ENCODE assay signal across 20 cellular contexts in the genomic region with DNA sequence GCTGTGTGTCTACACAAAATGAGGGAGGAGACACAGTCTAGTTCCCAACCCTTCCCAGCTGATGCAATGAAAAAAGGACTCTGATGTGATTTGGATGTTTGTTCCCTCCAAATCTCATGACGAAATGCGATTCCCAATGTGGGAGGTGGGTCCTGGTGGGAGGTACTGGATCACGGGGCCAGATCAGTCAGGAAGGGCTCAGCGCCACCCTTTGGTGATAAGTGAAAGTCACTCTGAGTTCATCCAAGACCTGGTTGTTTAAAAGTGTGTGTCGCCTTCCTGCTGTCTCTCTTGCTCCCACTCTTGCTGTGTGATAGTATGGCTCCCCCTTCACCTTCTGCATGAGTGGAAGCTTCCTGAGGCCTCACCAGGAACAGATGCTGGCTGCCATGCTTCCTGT.
"Had no signal": no experiment of that assay in that cellular context is flagged by ENCODE, and none has a peak within 500 bp of the region (broad histone marks: within the 10 kb centered on the region; RNA-seq: fewer than 3 reads in every experiment).

No MANE protein-coding gene starts in this region.

- H3K4me3 Mint-ChIP-seq: activated CD4-positive, alpha-beta memory T cell treated with anti-CD3 and anti-CD28 coated beads for 36 hours; dendritic cell treated with granulocyte-macrophage colony-stimulating factor and Interleukin-4, amounts not matched to agents 40 ng/mL and 50 ng/mL, for 4 days; T-helper 1 cell treated with Interleukin-12 subunit alpha and Interleukin-12 subunit beta and Interleukin-4 antibody, amounts not matched to agents 30 μg/mL and 1 μg/mL, for 36 hours had no signal

- H3K4me1 ChIP-seq: adrenal gland, ascending aorta, prostate gland, upper lobe of right lung had no signal

- H3K27ac Mint-ChIP-seq: activated CD4-positive, alpha-beta memory T cell treated with anti-CD3 and anti-CD28 coated beads for 36 hours; activated naive CD4-positive, alpha-beta T cell treated with anti-CD3 and anti-CD28 coated beads, Interleukin-2, amount 50 U/mL, for 72 hours; dendritic cell treated with granulocyte-macrophage colony-stimulating factor and Interleukin-4, amounts not matched to agents 40 ng/mL and 50 ng/mL, for 4 days; T-helper 1 cell treated with Interleukin-12 subunit alpha and Interleukin-12 subunit beta and Interleukin-4 antibody, amounts not matched to agents 30 μg/mL and 1 μg/mL, for 36 hours had no signal

- H3K27me3 ChIP-seq: adrenal gland, ascending aorta, brain microvascular endothelial cell, ovary, upper lobe of right lung had no signal

- DNase-seq: activated CD4-positive, alpha-beta memory T cell treated with anti-CD3 and anti-CD28 coated beads for 36 hours; activated CD4-positive, alpha-beta T cell treated with anti-CD3 and anti-CD28 coated beads for 48 hours; activated gamma-delta T cell treated with Interleukin-2 at 50 U/mL for 16 hours; activated T-cell treated with anti-CD3 and anti-CD28 coated beads for 4 hours; adrenal gland; brain microvascular endothelial cell; caudate nucleus; effector CD4-positive, alpha-beta T cell; foreskin melanocyte; hippocampal formation; ovary; stimulated activated CD4-positive, alpha-beta T cell treated with anti-CD3 and anti-CD28 coated beads, Interleukin-4, amount 100 ng/mL, for 24 hours; stimulated activated naive CD8-positive, alpha-beta T cell treated with anti-CD3 and anti-CD28 coated beads, Interleukin-15, Interleukin-2, amounts not matched to agents 100 U/mL and 50 U/mL, for 24 hours; T1000 had no signal

- H3K36me3 ChIP-seq: adrenal gland, ascending aorta, brain microvascular endothelial cell, ovary, prostate gland, upper lobe of right lung had no signal

- ATAC-seq: activated naive CD4-positive, alpha-beta T cell treated with anti-CD3 and anti-CD28 coated beads, Interleukin-2, amount 50 U/mL, for 72 hours; stimulated activated naive CD8-positive, alpha-beta T cell treated with anti-CD3 and anti-CD28 coated beads, Interleukin-15, Interleukin-2, amounts not matched to agents 100 U/mL and 50 U/mL, for 24 hours; upper lobe of right lung had no signal

- H3K4me3 ChIP-seq: adrenal gland, ascending aorta, ovary, prostate gland, upper lobe of right lung had no signal

- H3K27ac ChIP-seq: adrenal gland, ascending aorta, brain microvascular endothelial cell, ovary, prostate gland, upper lobe of right lung had no signal

- H3K9me3 ChIP-seq: adrenal gland, ascending aorta, ovary, prostate gland, upper lobe of right lung had no signal
